Comparison of ENCODE assay signal across 20 cellular contexts in genomic region chr3:138062626-138063025, GRCh38.
DNase-seq lines count a peak whose midpoint lies in the region; TF ChIP-seq lines count a peak whose summit lies in the region.
"Had no signal": no experiment of that assay in that cellular context is flagged by ENCODE, and none has a peak within 500 bp of the region (broad histone marks: within the 10 kb centered on the region; RNA-seq: fewer than 3 reads in every experiment).

No MANE protein-coding gene starts in this region.

- TF ChIP-seq CTCF in astrocyte of the cerebellum (IDR thresholded peaks at IDR 0.05; ENCODE audit: low read depth, low read length, missing control alignments) = no peak

- in situ Hi-C loops in astrocyte of the cerebellum (cut with HindIII; ENCODE audit: low sequenced_read_pairs) = no loop called here

- DNase-seq in AG08395 (ENCODE audit: low spot score) = peak; percentile 62
- DNase-seq in GM04504 (ENCODE audit: low read depth) = peak; percentile 48
- DNase-seq in astrocyte of the cerebellum (ENCODE audit: low read depth) = peak; percentile 32
- peak; percentile 29 for DNase-seq in glomerular visceral epithelial cell (ENCODE audit: extremely low spot score)
- DNase-seq in COLO829 (ENCODE audit: low spot score) = no peak
- no peak for DNase-seq in GM19240 (ENCODE audit: insufficient read length, low spot score)
- DNase-seq in NCI-H1048 (lab: John Stamatoyannopoulos, UW) = no peak
- DNase-seq in NOMO-1 (lab: John Stamatoyannopoulos, UW; ENCODE audit: unreplicated experiment in 2 of 2) = no peak
- DNase-seq: activated CD4-positive, CD25-positive, alpha-beta regulatory T cell; dorsolateral prefrontal cortex; left ventricle myocardium inferior; NCI-H1105; NCI-H2171 treated with DMSO at 0.1 percent for 48 hours; NCI-H774; T-helper 9 cell had no signal

- H3K4me3 ChIP-seq in astrocyte of the cerebellum (ENCODE audit: low read depth, low read length) = no peak overlapping the region
- H3K4me3 ChIP-seq: cardiac muscle cell, dorsolateral prefrontal cortex, GM23338, left ventricle myocardium inferior, right atrium auricular region, SK-N-MC, thoracic aorta had no signal

Comparison
In these comparisons a context has a peak if more than half of its experiments do, and no peak if none do; other contexts are left out.
1. DNase-seq: peak in AG08395 (single experiment), GM04504 (single experiment), astrocyte of the cerebellum (single experiment) and glomerular visceral epithelial cell (single experiment); none in COLO829 (single experiment), GM19240 (single experiment), NCI-H1048 (single experiment) and NOMO-1 (0 of 2).